In the genomic region with DNA sequence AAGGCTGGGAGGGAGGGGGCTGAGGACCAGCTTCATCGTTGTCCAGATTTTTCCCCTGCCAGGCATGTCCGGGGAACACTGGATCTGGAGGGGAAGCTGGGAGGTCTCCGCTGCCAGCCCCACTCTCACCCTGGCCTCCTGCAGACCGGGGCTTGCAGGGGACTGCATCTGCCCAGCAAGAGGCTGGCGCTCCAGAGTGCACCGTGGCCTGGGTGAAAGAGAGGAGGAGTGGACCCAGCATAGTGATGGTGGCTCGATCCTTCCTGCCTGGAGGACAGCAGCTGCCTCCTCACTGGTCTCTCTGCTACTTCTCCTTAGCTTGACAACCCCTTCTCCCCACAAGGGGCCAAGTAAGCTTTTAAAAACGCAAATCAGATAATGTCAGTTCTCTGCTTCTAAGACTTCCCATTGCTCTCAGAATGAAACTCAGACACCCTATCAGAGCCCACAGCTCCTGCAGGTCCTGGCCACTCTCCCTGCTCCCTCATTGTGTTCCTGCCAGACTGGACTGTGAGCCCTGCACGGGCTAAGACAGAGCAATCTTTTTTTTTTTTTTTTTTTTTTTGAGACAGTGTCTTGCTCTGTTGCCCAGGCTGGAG, we compare ENCODE assay signal across 1 cellular context.
TF ChIP-seq lines count a peak whose summit lies in the region.

No MANE protein-coding gene starts in this region.

TF ChIP-seq in H1, 55 proteins besides CTCF, POLR2A, EP300 and RAD21:
- TF ChIP-seq EGR1 (IDR thresholded peaks at IDR 0.05; ENCODE audit: borderline replicate concordance, low read depth, low read length): no peak
